Comparison of ENCODE assay signal across 1 cellular context in the genomic region with DNA sequence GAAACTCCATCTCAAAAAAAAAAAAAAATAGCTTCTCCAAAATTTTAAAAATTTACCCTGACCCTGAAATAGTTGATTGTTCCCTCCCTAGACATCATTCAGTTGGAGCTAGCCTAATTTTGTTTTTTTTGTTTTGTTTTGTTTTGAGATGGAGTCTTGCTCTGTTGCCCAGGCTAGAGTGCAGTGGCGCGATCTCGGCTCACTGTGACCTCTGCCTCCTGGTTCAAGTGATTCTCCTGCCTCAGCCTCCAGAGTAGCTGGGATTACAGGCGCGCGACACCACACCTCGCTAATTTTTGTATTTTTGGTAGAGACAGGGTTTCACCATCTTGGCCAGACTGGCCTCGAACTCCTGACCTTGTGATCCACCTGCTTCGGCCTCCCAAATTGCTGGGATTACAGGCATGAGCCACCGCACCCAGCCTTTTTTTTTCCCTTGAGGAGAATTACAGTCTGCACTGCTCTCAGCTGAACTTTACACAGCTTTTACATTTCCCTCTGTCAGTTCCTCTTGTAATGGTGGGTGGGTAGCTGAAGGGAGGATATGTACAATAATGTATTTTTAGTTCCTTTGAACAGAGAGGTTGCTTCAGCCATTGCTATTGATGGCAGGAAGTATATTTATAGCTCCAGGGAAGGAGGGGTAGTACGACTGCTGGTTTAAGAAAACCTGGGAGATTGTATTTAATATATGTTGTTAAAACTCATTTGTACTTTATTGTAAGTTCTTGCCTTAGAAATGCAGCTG.
TF ChIP-seq lines count a peak whose summit lies in the region.

No MANE protein-coding gene starts in this region.

TF ChIP-seq in HepG2, 621 proteins besides CTCF, POLR2A, EP300 and RAD21 (continued from another document):
- TF ChIP-seq, protein P1, sequence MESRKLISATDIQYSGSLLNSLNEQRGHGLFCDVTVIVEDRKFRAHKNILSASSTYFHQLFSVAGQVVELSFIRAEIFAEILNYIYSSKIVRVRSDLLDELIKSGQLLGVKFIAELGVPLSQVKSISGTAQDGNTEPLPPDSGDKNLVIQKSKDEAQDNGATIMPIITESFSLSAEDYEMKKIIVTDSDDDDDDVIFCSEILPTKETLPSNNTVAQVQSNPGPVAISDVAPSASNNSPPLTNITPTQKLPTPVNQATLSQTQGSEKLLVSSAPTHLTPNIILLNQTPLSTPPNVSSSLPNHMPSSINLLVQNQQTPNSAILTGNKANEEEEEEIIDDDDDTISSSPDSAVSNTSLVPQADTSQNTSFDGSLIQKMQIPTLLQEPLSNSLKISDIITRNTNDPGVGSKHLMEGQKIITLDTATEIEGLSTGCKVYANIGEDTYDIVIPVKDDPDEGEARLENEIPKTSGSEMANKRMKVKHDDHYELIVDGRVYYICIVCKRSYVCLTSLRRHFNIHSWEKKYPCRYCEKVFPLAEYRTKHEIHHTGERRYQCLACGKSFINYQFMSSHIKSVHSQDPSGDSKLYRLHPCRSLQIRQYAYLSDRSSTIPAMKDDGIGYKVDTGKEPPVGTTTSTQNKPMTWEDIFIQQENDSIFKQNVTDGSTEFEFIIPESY (CRISPR knock-in tag; IDR thresholded peaks at IDR 0.05), result 0 out of 2 replicates have a peak, but pooled peaks have one; percentile 33
